1 cellular context compared by ENCODE assay signal in the genomic region with DNA sequence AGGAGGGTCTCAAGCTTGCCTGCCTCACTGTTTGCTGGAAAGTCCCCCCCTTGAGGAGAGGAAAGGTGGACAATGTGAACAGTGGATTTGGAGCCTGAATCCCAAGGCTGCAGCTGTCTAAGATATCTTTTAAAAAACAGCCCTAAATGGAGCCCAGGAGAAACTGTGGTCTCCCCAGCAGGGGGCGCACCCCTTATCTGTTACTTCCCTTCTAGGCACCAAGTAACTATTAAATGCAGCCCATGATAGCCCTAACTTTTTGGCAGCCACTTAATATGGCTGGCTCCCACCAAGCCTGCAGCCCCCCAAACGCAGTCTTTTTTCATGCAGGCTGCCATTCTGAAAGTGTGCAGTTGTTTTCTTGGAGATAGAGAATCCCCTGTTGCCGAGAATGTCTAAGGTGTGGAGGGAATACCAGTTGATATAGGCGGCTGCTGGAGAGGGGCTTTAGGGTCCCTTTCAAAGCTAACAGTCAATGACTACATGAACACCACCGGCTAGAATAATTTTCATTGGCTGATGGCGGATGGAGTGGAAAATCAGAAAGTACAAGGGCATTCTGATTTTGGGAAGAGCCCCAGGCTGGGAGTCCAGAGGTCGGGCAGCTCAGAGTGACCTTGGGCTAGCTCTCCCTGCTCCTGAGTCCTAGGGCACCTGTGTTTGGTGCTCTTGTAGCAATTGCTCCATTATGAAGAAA.
TF ChIP-seq lines count a peak whose summit lies in the region.

No MANE protein-coding gene starts in this region.

TF ChIP-seq in K562, 482 proteins besides CTCF, POLR2A, EP300 and RAD21:
- TF ChIP-seq, protein P1, sequence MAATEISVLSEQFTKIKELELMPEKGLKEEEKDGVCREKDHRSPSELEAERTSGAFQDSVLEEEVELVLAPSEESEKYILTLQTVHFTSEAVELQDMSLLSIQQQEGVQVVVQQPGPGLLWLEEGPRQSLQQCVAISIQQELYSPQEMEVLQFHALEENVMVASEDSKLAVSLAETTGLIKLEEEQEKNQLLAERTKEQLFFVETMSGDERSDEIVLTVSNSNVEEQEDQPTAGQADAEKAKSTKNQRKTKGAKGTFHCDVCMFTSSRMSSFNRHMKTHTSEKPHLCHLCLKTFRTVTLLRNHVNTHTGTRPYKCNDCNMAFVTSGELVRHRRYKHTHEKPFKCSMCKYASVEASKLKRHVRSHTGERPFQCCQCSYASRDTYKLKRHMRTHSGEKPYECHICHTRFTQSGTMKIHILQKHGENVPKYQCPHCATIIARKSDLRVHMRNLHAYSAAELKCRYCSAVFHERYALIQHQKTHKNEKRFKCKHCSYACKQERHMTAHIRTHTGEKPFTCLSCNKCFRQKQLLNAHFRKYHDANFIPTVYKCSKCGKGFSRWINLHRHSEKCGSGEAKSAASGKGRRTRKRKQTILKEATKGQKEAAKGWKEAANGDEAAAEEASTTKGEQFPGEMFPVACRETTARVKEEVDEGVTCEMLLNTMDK (IDR thresholded peaks at IDR 0.05; ENCODE audit: borderline replicate concordance, insufficient read depth, low read depth, low read length, poor library complexity, severe bottlenecking), result peak; percentile 68
- TF ChIP-seq TCF7L2 (IDR thresholded peaks at IDR 0.05; ENCODE audit: low read depth, low read length) (no peak), SPI1 (IDR thresholded peaks at IDR 0.05; ENCODE audit: borderline replicate concordance, low read depth, low read length) (0 out of 2 replicates have a peak, but pooled peaks have one; percentile 24), PHB2 (IDR thresholded peaks at IDR 0.05; ENCODE audit: low read depth) (no peak), PRPF4 (IDR thresholded peaks at IDR 0.05; ENCODE audit: insufficient read depth, low read depth, low read length, poor library complexity, severe bottlenecking) (no peak), HDGF (IDR thresholded peaks at IDR 0.05) (no peak), XRCC5 (IDR thresholded peaks at IDR 0.05; ENCODE audit: low read depth, low read length) (no peak), FOXA3 (CRISPR knock-in tag; conservative IDR thresholded peaks at IDR 0.05 in 1 of 2, IDR thresholded peaks at IDR 0.05 in 1 of 2) (no peak), EHMT2 (IDR thresholded peaks at IDR 0.05) (no peak), ZNF232 (CRISPR knock-in tag; IDR thresholded peaks at IDR 0.05) (no peak)
- TF ChIP-seq, protein P2, sequence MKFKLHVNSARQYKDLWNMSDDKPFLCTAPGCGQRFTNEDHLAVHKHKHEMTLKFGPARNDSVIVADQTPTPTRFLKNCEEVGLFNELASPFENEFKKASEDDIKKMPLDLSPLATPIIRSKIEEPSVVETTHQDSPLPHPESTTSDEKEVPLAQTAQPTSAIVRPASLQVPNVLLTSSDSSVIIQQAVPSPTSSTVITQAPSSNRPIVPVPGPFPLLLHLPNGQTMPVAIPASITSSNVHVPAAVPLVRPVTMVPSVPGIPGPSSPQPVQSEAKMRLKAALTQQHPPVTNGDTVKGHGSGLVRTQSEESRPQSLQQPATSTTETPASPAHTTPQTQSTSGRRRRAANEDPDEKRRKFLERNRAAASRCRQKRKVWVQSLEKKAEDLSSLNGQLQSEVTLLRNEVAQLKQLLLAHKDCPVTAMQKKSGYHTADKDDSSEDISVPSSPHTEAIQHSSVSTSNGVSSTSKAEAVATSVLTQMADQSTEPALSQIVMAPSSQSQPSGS (CRISPR knock-in tag; IDR thresholded peaks at IDR 0.05), result no peak
